ENCODE assay signal across 9 cellular contexts in genomic region chr16:56281256-56281805, GRCh38.
DNase-seq lines count a peak whose midpoint lies in the region; ATAC-seq, FAIRE-seq and TF ChIP-seq lines count a peak whose summit lies in the region.
"Had no signal": no experiment of that assay in that cellular context is flagged by ENCODE, and none has a peak within 500 bp of the region (broad histone marks: within the 10 kb centered on the region; RNA-seq: fewer than 3 reads in every experiment).

No MANE protein-coding gene starts in this region.

- peak in 1 of 2 experiments; percentile 10; a peak in 2 of 4 replicates for TF ChIP-seq RAD21 in H1 (IDR thresholded peaks at IDR 0.05 in 1 of 2, conservative IDR thresholded peaks at IDR 0.05 in 1 of 2; ENCODE audit: low read depth in 2 of 2, low read length in 2 of 2)

- CTCF ChIA-PET in H1 (lab: Charles Lee; ENCODE audit: partially characterized antibody) = interaction anchor here (0.7 to 6.6 kb wide), 27 partner anchors 11 to 334 kb away, joined by 3 to 70 read pairs (median 5); partner anchors contain the start of gene GNAO1

- TF ChIP-seq CTCF in H1 (IDR thresholded peaks at IDR 0.05; ENCODE audit: control extremely low read depth in 1 of 3, insufficient read depth in 1 of 3, low read depth in 1 of 3, low read length in 3 of 3) = peak in 2 of 3 experiments; percentile 34 to 64; a peak in 3 of 4 replicates
- peak; percentile 57 for TF ChIP-seq CTCF in retinal pigment epithelial cell (conservative IDR thresholded peaks at IDR 0.05; ENCODE audit: low read depth, low read length)

- H3K14ac ChIP-seq in H1 (ENCODE audit: insufficient read length) = no peak overlapping the region

- no peaks in the 10 kb centered on the region; the same call in 1 of the 2 replicates for H3K79me1 ChIP-seq in H1 (ENCODE audit: low read depth, low read length)

- no peaks in the 10 kb centered on the region for H3K79me2 ChIP-seq in H1 (ENCODE audit: control insufficient read depth in 1 of 2, insufficient read depth in 2 of 2, low read length in 2 of 2)

- DNase-seq in NCI-H2081 (lab: John Stamatoyannopoulos, UW) (peak; percentile 7 to 60), NCI-H2081 treated with DMSO at 0.1 percent for 48 hours (lab: John Stamatoyannopoulos, UW) (no peak), NCI-H2171 (lab: John Stamatoyannopoulos, UW) (peak; percentile 27), H1 (ENCODE audit: low read depth in 1 of 2, low spot score in 2 of 2) (peak; percentile 68 to 91), retinal pigment epithelial cell (ENCODE audit: low read depth) (no peak), left colon (no peak)
- DNase-seq: CD4-positive, alpha-beta T cell had no signal

- no peak overlapping the region for H3K27ac ChIP-seq in H1 (ENCODE audit: low read depth, low read length)

- no peak overlapping the region for H3K23ac ChIP-seq in H1 (ENCODE audit: insufficient read length)

- FAIRE-seq in H1 (lab: Jason Lieb, UNC) = peak; percentile 95

- H4K20me1 ChIP-seq in H1 (replicated peaks in 1 of 2; ENCODE audit: control insufficient read depth in 1 of 2, insufficient read depth in 2 of 2, low read length in 2 of 2) = no peaks in the 10 kb centered on the region

- H3K27me3 ChIP-seq in H1 (replicated peaks in 1 of 4; ENCODE audit: control insufficient read depth in 3 of 4, extremely low read depth in 1 of 4, insufficient read depth in 3 of 4, low read length in 3 of 4) = no peaks in the 10 kb centered on the region

- H3K18ac ChIP-seq in H1 (ENCODE audit: extremely low read depth, low read length) = peak overlapping the region; percentile 94

- H2BK5ac ChIP-seq in H1 (ENCODE audit: low read depth, low read length) = peak overlapping the region; percentile 92; the same call in 1 of the 2 replicates

- H2BK20ac ChIP-seq in H1 (ENCODE audit: low read length) = peak overlapping the region; percentile 51; the same call in 1 of the 2 replicates

- H3K9me3 ChIP-seq in H1 (ENCODE audit: insufficient read depth in 2 of 2, low read depth in 1 of 2, low read length in 1 of 2) = no peaks in the 10 kb centered on the region

- H3K4me1 ChIP-seq in H1 (replicated peaks in 1 of 4; ENCODE audit: control insufficient read depth in 3 of 4, insufficient read depth in 4 of 4, low read length in 3 of 4) = peaks cover 0 to 41% (median 32%) of the 10 kb centered on the region in 4 experiments; a peak in 6 of 7 replicates

- H2AFZ ChIP-seq in H1 (ENCODE audit: low read length) = no peak overlapping the region

- POLR2A ChIA-PET in H1 (lab: Charles Lee; ENCODE audit: partially characterized antibody) = interaction anchor here (0.7 to 1.9 kb wide), 8 partner anchors 8 to 314 kb away, joined by 3 to 7 read pairs (median 4); no protein-coding TSS in a partner anchor

- peak overlapping the region; percentile 86; the same call in 1 of the 2 replicates for H2BK12ac ChIP-seq in H1 (ENCODE audit: low read depth, low read length)

- H3K56ac ChIP-seq in H1 (replicated peaks; ENCODE audit: insufficient read length, low read depth, low read length) = no peak overlapping the region

- ATAC-seq in left colon (no peak), GM19455 (IDR thresholded peaks at IDR 0.05; ENCODE audit: unreplicated experiment) (no peak), GM18867 (IDR thresholded peaks at IDR 0.05; ENCODE audit: unreplicated experiment) (no peak)

- no peak overlapping the region for H2BK15ac ChIP-seq in H1 (ENCODE audit: low read length)

- TF ChIP-seq POLR2A in H1 (IDR thresholded peaks at IDR 0.05; ENCODE audit: control extremely low read depth in 1 of 2, low read depth in 2 of 2, low read length in 2 of 2) = no peak

- no peaks in the 10 kb centered on the region for H3K23me2 ChIP-seq in H1 (ENCODE audit: low read depth, low read length)

- intact Hi-C loops in left colon (cut with DNase I, micrococcal nuclease) = no loop called here

- no peaks in the 10 kb centered on the region for H3K36me3 ChIP-seq in H1 (ENCODE audit: control insufficient read depth in 2 of 4, insufficient read depth in 4 of 4, low read length in 3 of 4)

- no peak overlapping the region for H4K8ac ChIP-seq in H1 (ENCODE audit: extremely low read depth, insufficient read depth, low read length)

- peak overlapping the region; percentile 49 for H4K5ac ChIP-seq in H1 (ENCODE audit: insufficient read length, low read depth, low read length)

- H3K4ac ChIP-seq in H1 (replicated peaks; ENCODE audit: insufficient read length, low read depth, low read length) = no peak overlapping the region

- peak overlapping the region in 1 of 4 experiments; percentile 44; a peak in 3 of 8 replicates for H3K4me3 ChIP-seq in H1 (ENCODE audit: extremely low read depth in 1 of 4, insufficient read depth in 2 of 4, low read depth in 3 of 4, low read length in 4 of 4)
- no peak overlapping the region for H3K4me3 ChIP-seq in retinal pigment epithelial cell (ENCODE audit: low read length)

- no peak overlapping the region for H2BK120ac ChIP-seq in H1 (replicated peaks; ENCODE audit: low read depth, low read length)

- H2AK5ac ChIP-seq in H1 (ENCODE audit: low read depth, low read length) = no peak overlapping the region

- 0% methylated on average over 2 of the region's 2 CpGs; no CpG with 5 or more reads in 1 of the 2 experiments for WGBS in H1 (ENCODE audit: extremely low coverage in 1 of 2, insufficient coverage in 1 of 2, insufficient read length in 1 of 2, insufficient replicate concordance in 2 of 2, low coverage in 1 of 2, low lambda C conversion rate in 2 of 2, missing lambda C conversion rate in 1 of 2), 2 experiments

- H4K91ac ChIP-seq in H1 (replicated peaks; ENCODE audit: insufficient read length, low read length) = no peak overlapping the region

- TF ChIP-seq EP300 in H1 (IDR thresholded peaks at IDR 0.05; ENCODE audit: borderline replicate concordance in 1 of 2, low read depth in 2 of 2, low read length in 2 of 2) = peak in 1 of 2 experiments; percentile 83; a peak in 1 of 3 replicates

- no peak overlapping the region for H3K9ac ChIP-seq in H1 (replicated peaks in 1 of 4; ENCODE audit: extremely low read depth in 1 of 4, low read depth in 3 of 4, low read length in 3 of 4)

- H3K4me2 ChIP-seq in H1 (ENCODE audit: insufficient read depth in 1 of 2, low read depth in 2 of 2, low read length in 2 of 2) = peak overlapping the region; percentile 67 to 70

TF ChIP-seq in H1, 55 proteins besides CTCF, POLR2A, EP300 and RAD21:
- TF ChIP-seq CTBP2 (IDR thresholded peaks at IDR 0.05; ENCODE audit: borderline replicate concordance, insufficient read depth, insufficient read length, low read length) (peak; percentile 98), HDAC2 (IDR thresholded peaks at IDR 0.05; ENCODE audit: borderline replicate concordance in 1 of 2, low read depth in 2 of 2, low read length in 2 of 2) (peak in 1 of 2 experiments; percentile 59; a peak in 1 of 4 replicates), EGR1 (IDR thresholded peaks at IDR 0.05; ENCODE audit: borderline replicate concordance, low read depth, low read length) (peak; percentile 94), YY1 (IDR thresholded peaks at IDR 0.05; ENCODE audit: low read depth, low read length) (peak; percentile 80), RBBP5 (IDR thresholded peaks at IDR 0.05; ENCODE audit: borderline replicate concordance, low read depth, low read length) (0 out of 2 replicates have a peak, but pooled peaks have one; percentile 71), KDM4A (IDR thresholded peaks at IDR 0.05; ENCODE audit: low read depth, low read length, severe bottlenecking) (peak; percentile 39), SRF (IDR thresholded peaks at IDR 0.05; ENCODE audit: low read depth, low read length) (0 out of 2 replicates have a peak, but pooled peaks have one; percentile 10), SP4 (IDR thresholded peaks at IDR 0.05; ENCODE audit: low read length) (peak; percentile 69; the same call in 1 of the 2 replicates), ASH2L (IDR thresholded peaks at IDR 0.05; ENCODE audit: low read length) (peak; percentile 85), KDM1A (IDR thresholded peaks at IDR 0.05; ENCODE audit: borderline replicate concordance, low read length) (peak; percentile 85; the same call in 1 of the 2 replicates), SIX5 (IDR thresholded peaks at IDR 0.05; ENCODE audit: low read depth, low read length) (no peak), CREB1 (IDR thresholded peaks at IDR 0.05) (0 out of 2 replicates have a peak, but pooled peaks have one; percentile 14), NANOG (IDR thresholded peaks at IDR 0.05; ENCODE audit: insufficient read depth, low read depth, low read length, poor library complexity, severe bottlenecking) (peak; percentile 18), E2F6 (IDR thresholded peaks at IDR 0.05) (no peak), ATF2 (IDR thresholded peaks at IDR 0.05; ENCODE audit: low read length) (peak; percentile 79), KDM5A (IDR thresholded peaks at IDR 0.05; ENCODE audit: low read length) (no peak), GABPA (IDR thresholded peaks at IDR 0.05; ENCODE audit: borderline replicate concordance, insufficient read depth, low read length) (no peak), POU5F1 (IDR thresholded peaks at IDR 0.05; ENCODE audit: low read depth, low read length) (peak; percentile 100)
- TF ChIP-seq, protein P1, sequence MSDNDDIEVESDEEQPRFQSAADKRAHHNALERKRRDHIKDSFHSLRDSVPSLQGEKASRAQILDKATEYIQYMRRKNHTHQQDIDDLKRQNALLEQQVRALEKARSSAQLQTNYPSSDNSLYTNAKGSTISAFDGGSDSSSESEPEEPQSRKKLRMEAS (IDR thresholded peaks at IDR 0.05) = 0 out of 2 replicates have a peak, but pooled peaks have one; percentile 28

Comparison
In these comparisons a context has a peak if more than half of its experiments do, and no peak if none do; other contexts are left out.
1. DNase-seq: peak in NCI-H2081 (2 of 2), NCI-H2171 (single experiment) and H1 (2 of 2); none in NCI-H2081 treated with DMSO at 0.1 percent for 48 hours (single experiment), retinal pigment epithelial cell (single experiment) and left colon (0 of 2).